ENCODE assay signal across 9 cellular contexts in genomic region chr4:184448828-184449227, GRCh38. TPM values are rescaled to one million over a fixed set of nuclear protein-coding genes. Genes with fewer than 3 reads are reported as not detected.
A peak's percentile ranks its signal among the peaks of the same experiment; 100 is the strongest.
DNase-seq lines count a peak whose midpoint lies in the region; ATAC-seq and TF ChIP-seq lines count a peak whose summit lies in the region.
"Had no signal": no experiment of that assay in that cellular context is flagged by ENCODE, and none has a peak within 500 bp of the region (broad histone marks: within the 10 kb centered on the region; RNA-seq: fewer than 3 reads in every experiment).

No MANE protein-coding gene starts in this region.

- H3K79me2 ChIP-seq in smooth muscle cell (ENCODE audit: low read depth), result peaks cover 67% of the 10 kb centered on the region

- no peak overlapping the region for H2AFZ ChIP-seq in smooth muscle cell (ENCODE audit: low read depth)

- peaks cover 69 to 92% of the 10 kb centered on the region in 2 donors for H3K4me1 Mint-ChIP-seq in stimulated activated naive B cell treated with anti-CD40 and anti-IgM and Interleukin-4, amounts not matched to agents 10 μg/mL and 1 μg/mL and 100 μg/mL, for 72 hours

- H3K9me3 ChIP-seq in KOPT-K1 (ENCODE audit: insufficient read depth, low read length, poor library complexity, severe bottlenecking) (no peaks in the 10 kb centered on the region), smooth muscle cell (replicated peaks; ENCODE audit: low read depth) (no peaks in the 10 kb centered on the region)

- peak overlapping the region; percentile 46 for H3K27ac ChIP-seq in KOPT-K1 (ENCODE audit: low read depth, low read length, poor library complexity, severe bottlenecking)
- H3K27ac ChIP-seq in smooth muscle cell (ENCODE audit: low read depth), result no peak overlapping the region
- H3K27ac ChIP-seq: SK-N-MC had no signal

- peak overlapping the region; percentile 91 for H3K27ac Mint-ChIP-seq in stimulated activated naive B cell treated with anti-CD40 and anti-IgM and Interleukin-4, amounts not matched to agents 10 μg/mL and 1 μg/mL and 100 μg/mL, for 72 hours

- 72% methylated on average over 10 of the region's 10 CpGs for whole genome bisulfite sequencing in smooth muscle cell (ENCODE audit: low lambda C conversion rate)

- TF ChIP-seq CTCF in astrocyte of the spinal cord (IDR thresholded peaks at IDR 0.05; ENCODE audit: low read depth, low read length) (no peak), smooth muscle cell (IDR thresholded peaks at IDR 0.05; ENCODE audit: borderline replicate concordance, insufficient read depth, poor library complexity, severe bottlenecking) (no peak)

- peak; percentile 40 for ATAC-seq in GM18502 (IDR thresholded peaks at IDR 0.05; ENCODE audit: poor library complexity, unreplicated experiment)
- peak; percentile 20 to 44 for ATAC-seq in stimulated activated naive B cell treated with anti-CD40 and anti-IgM and Interleukin-4, amounts not matched to agents 10 μg/mL and 1 μg/mL and 100 μg/mL, for 72 hours (replicated peaks)

- in situ Hi-C loops in astrocyte of the spinal cord (cut with HindIII; ENCODE audit: low sequenced_read_pairs), result no loop called here

- H3K27me3 Mint-ChIP-seq in stimulated activated naive B cell treated with anti-CD40 and anti-IgM and Interleukin-4, amounts not matched to agents 10 μg/mL and 1 μg/mL and 100 μg/mL, for 72 hours, result no peaks in the 10 kb centered on the region

- no peaks in the 10 kb centered on the region for H3K9me3 Mint-ChIP-seq in stimulated activated naive B cell treated with anti-CD40 and anti-IgM and Interleukin-4, amounts not matched to agents 10 μg/mL and 1 μg/mL and 100 μg/mL, for 72 hours

- H3K36me3 Mint-ChIP-seq in stimulated activated naive B cell treated with anti-CD40 and anti-IgM and Interleukin-4, amounts not matched to agents 10 μg/mL and 1 μg/mL and 100 μg/mL, for 72 hours, result peaks cover 24 to 47% of the 10 kb centered on the region in 2 donors

- H3K4me2 ChIP-seq in smooth muscle cell, result no peak overlapping the region

- 0 out of 2 replicates have a peak, but pooled peaks cover 5% of the 10 kb centered on the region for H3K36me3 ChIP-seq in KOPT-K1 (ENCODE audit: insufficient read depth, low read length)
- no peaks in the 10 kb centered on the region for H3K36me3 ChIP-seq in smooth muscle cell (ENCODE audit: low read depth)

- peak; percentile 76 for DNase-seq in astrocyte of the spinal cord (ENCODE audit: low read depth, low spot score)
- peak; percentile 71 for DNase-seq in kidney glomerular epithelial cell (lab: John Stamatoyannopoulos, UW)
- DNase-seq in stimulated activated naive B cell treated with anti-CD40 and anti-IgM and Interleukin-4, amounts not matched to agents 10 μg/mL and 1 μg/mL and 100 μg/mL, for 72 hours, result no peak
- no peak for DNase-seq in SK-N-DZ (ENCODE audit: low spot score)
- DNase-seq in smooth muscle cell (lab: John Stamatoyannopoulos, UW; ENCODE audit: unreplicated experiment), result no peak
- no peak for DNase-seq in NCI-H446 treated with DMSO at 0.1 percent for 48 hours (lab: John Stamatoyannopoulos, UW)

- H3K27me3 ChIP-seq in smooth muscle cell (ENCODE audit: low read depth), result no peaks in the 10 kb centered on the region

- H4K20me1 ChIP-seq in smooth muscle cell (ENCODE audit: low read depth), result peaks cover 92% of the 10 kb centered on the region

- H3K4me3 ChIP-seq in astrocyte of the spinal cord (ENCODE audit: low read depth, low read length), result peak overlapping the region; percentile 41
- no peak overlapping the region for H3K4me3 ChIP-seq in smooth muscle cell
- H3K4me3 ChIP-seq: SK-N-MC had no signal

- no peaks in the 10 kb centered on the region for H3F3A ChIP-seq in smooth muscle cell (ENCODE audit: low read depth)

- H3K9ac ChIP-seq in smooth muscle cell (ENCODE audit: low read depth), result no peak overlapping the region

- H3K4me1 ChIP-seq in smooth muscle cell (ENCODE audit: low read depth), result peaks cover 23% of the 10 kb centered on the region

- H3K4me3 Mint-ChIP-seq in stimulated activated naive B cell treated with anti-CD40 and anti-IgM and Interleukin-4, amounts not matched to agents 10 μg/mL and 1 μg/mL and 100 μg/mL, for 72 hours, result peak overlapping the region; percentile 81 to 83

RNA-seq across cellular contexts. Expression of gene IRF2, which starts 25.5 kb away (rescaled TPM):
- polyA plus RNA-seq in SK-N-DZ (2014; cell fraction: cytosol; rRNA removed), result 2.2 and 4.8 TPM in 2 replicates
- polyA plus RNA-seq in SK-N-DZ (2014; cell fraction: nucleus; rRNA removed), result 2.2 and 2.7 TPM in 2 replicates
- total RNA-seq in smooth muscle cell, result 18.4 and 21.6 TPM in 2 replicates
- polyA plus RNA-seq in smooth muscle cell, result 6.6 and 10.2 TPM in 2 replicates

Comparison
In these comparisons a context has a peak if more than half of its experiments do, and no peak if none do; other contexts are left out.
1. DNase-seq: peak in astrocyte of the spinal cord (single experiment) and kidney glomerular epithelial cell (single experiment); none in stimulated activated naive B cell treated with anti-CD40 and anti-IgM and Interleukin-4, amounts not matched to agents 10 μg/mL and 1 μg/mL and 100 μg/mL, for 72 hours (single experiment), SK-N-DZ (single experiment), smooth muscle cell (single experiment) and NCI-H446 treated with DMSO at 0.1 percent for 48 hours (single experiment).